20 cellular contexts compared by ENCODE assay signal in genomic region chr3:183155499-183155898, GRCh38.
"Had no signal": no experiment of that assay in that cellular context is flagged by ENCODE, and none has a peak within 500 bp of the region (broad histone marks: within the 10 kb centered on the region; RNA-seq: fewer than 3 reads in every experiment).

No MANE protein-coding gene starts in this region.

- ATAC-seq: HepG2 had no signal

- H3K4me2 ChIP-seq: SK-N-SH had no signal

- H3K27ac ChIP-seq: RWPE1 had no signal

- H3K9ac ChIP-seq: SK-N-SH had no signal

- DNase-seq: IMR-90, Kasumi-1, KG1, MV-4-11, NCI-H1048, NCI-H1105, NCI-H1436 treated with DMSO at 0.1 percent for 48 hours, NCI-H1694, NCI-H187 treated with DMSO at 0.1 percent for 48 hours, NCI-H2029 treated with DMSO at 0.1 percent for 48 hours, NCI-H2171 treated with DMSO at 0.1 percent for 48 hours, NCI-H345, NCI-H446 treated with DMSO at 0.1 percent for 48 hours, NCI-H510A treated with DMSO at 0.1 percent for 48 hours, NCI-H774, SHP77, SK-N-SH, SW 1271 had no signal

- H3K9me3 ChIP-seq: SK-N-SH had no signal
